30 cellular contexts compared by ENCODE assay signal in the genomic region with DNA sequence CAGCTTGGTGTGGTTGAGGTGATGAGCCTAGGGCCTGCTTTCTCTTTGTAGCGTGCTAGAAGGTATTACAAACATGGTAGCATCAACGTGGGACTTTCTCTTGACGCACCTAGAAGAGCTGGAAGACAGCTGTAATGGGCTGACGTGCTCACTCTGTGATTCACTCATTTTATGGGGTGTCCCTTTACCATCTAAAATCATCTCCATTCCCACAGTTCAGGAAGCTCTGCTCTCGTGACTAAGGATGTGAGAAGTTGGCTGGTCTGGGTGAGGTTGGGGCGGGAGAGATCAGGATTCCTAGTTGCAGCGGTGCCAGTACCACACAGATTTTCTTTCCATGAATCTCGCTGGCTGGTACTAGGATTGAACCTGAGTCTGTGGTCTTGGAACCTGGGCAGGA. TPM values are rescaled to one million over a fixed set of nuclear protein-coding genes. Genes with fewer than 3 reads are reported as not detected.
"Had no signal": no experiment of that assay in that cellular context is flagged by ENCODE, and none has a peak within 500 bp of the region (broad histone marks: within the 10 kb centered on the region; RNA-seq: fewer than 3 reads in every experiment).

No MANE protein-coding gene starts in this region.

- H3K4me3 Mint-ChIP-seq: activated B cell treated with CpG ODN at 0.5 μM for 24 hours; activated CD4-positive, alpha-beta T cell treated with anti-CD3 and anti-CD28 coated beads, Interleukin-2, amount 10 ng/mL, durations not matched to agents 24 days and 14 days; activated CD8-positive, alpha-beta memory T cell treated with anti-CD3 and anti-CD28 coated beads, Interleukin-2, amount 10 ng/mL, durations not matched to agents 7 days and 5 days; activated naive CD8-positive, alpha-beta T cell treated with anti-CD3 and anti-CD28 coated beads, Interleukin-2, amount 50 U/mL, for 24 hours; activated T-cell treated with anti-CD3 and anti-CD28 coated beads, Interleukin-2, amount 50 U/mL, for 24 hours; activated T-helper 1 cell treated with anti-CD3 and anti-CD28 coated beads, Interleukin-12 subunit alpha, Interleukin-12 subunit beta, Interleukin-2, Interleukin-4 antibody, amounts not matched to agents 30 ng/mL and 10 ng/mL and 1 ng/mL, durations not matched to agents 14 hours and 24 hours and 36 hours; central memory CD8-positive, alpha-beta T cell; T-helper 1 cell treated with Interleukin-12 subunit alpha and Interleukin-12 subunit beta and Interleukin-4 antibody, amounts not matched to agents 30 μg/mL and 1 μg/mL, for 36 hours had no signal

- H3K27me3 Mint-ChIP-seq: central memory CD8-positive, alpha-beta T cell had no signal

- H3K9me3 Mint-ChIP-seq: activated B cell treated with CpG ODN at 0.5 μM for 24 hours; activated CD4-positive, alpha-beta T cell treated with anti-CD3 and anti-CD28 coated beads, Interleukin-2, amount 10 ng/mL, durations not matched to agents 24 days and 14 days; activated naive CD4-positive, alpha-beta T cell treated with anti-CD3 and anti-CD28 coated beads, Interleukin-2, amount 50 U/mL, for 72 hours; activated naive CD8-positive, alpha-beta T cell treated with anti-CD3 and anti-CD28 coated beads, Interleukin-2, amount 50 U/mL, for 24 hours; activated T-cell treated with anti-CD3 and anti-CD28 coated beads, Interleukin-2, amount 50 U/mL, for 24 hours; activated T-helper 1 cell treated with anti-CD3 and anti-CD28 coated beads, Interleukin-12 subunit alpha, Interleukin-12 subunit beta, Interleukin-2, Interleukin-4 antibody, amounts not matched to agents 30 ng/mL and 10 ng/mL and 1 ng/mL, durations not matched to agents 14 hours and 24 hours and 36 hours; central memory CD8-positive, alpha-beta T cell; T-helper 1 cell treated with Interleukin-12 subunit alpha and Interleukin-12 subunit beta and Interleukin-4 antibody, amounts not matched to agents 30 μg/mL and 1 μg/mL, for 36 hours had no signal

- H3K36me3 ChIP-seq: ascending aorta, Peyer's patch had no signal

- H3K27ac ChIP-seq: ascending aorta, body of pancreas, Peyer's patch had no signal

- H3K9me3 ChIP-seq: ascending aorta, body of pancreas, Peyer's patch had no signal

- H3K4me3 ChIP-seq: ascending aorta, body of pancreas, Peyer's patch had no signal

- DNase-seq: activated B cell treated with CpG ODN at 0.5 μM for 24 hours; activated CD4-positive, alpha-beta T cell treated with anti-CD3 and anti-CD28 coated beads for 1 hour; activated CD4-positive, alpha-beta T cell treated with anti-CD3 and anti-CD28 coated beads, Interleukin-2, amount 10 ng/mL, durations not matched to agents 24 days and 14 days; activated CD4-positive, alpha-beta T cell treated with anti-CD3 and anti-CD28 coated beads, Interleukin-2, amount 50 U/mL, for 48 hours; activated CD8-positive, alpha-beta memory T cell treated with anti-CD3 and anti-CD28 coated beads, Interleukin-2, amount 10 ng/mL, durations not matched to agents 7 days and 5 days; activated effector memory CD4-positive, alpha-beta T cell treated with Interleukin-2 at 50 U/mL for 16 hours; activated naive CD4-positive, alpha-beta T cell treated with Interleukin-2 at 50 U/mL for 16 hours; activated naive CD8-positive, alpha-beta T cell treated with anti-CD3 and anti-CD28 coated beads, Interleukin-2, amount 50 U/mL, for 24 hours; activated T-cell treated with anti-CD3 and anti-CD28 coated beads, Interleukin-2, amount 50 U/mL, for 24 hours; amniotic stem cell; body of pancreas; Kasumi-1; NCI-H1092; NCI-H1417; NCI-H2029; NCI-H2107; NCI-H2171 treated with DMSO at 0.1 percent for 48 hours; NCI-H345; NCI-H510A; NCI-H526 treated with DMSO at 0.1 percent for 48 hours; NCI-H82; OCI-M1; Peyer's patch; SHP77 treated with DMSO at 0.1 percent for 48 hours had no signal

- H3K36me3 Mint-ChIP-seq: activated CD8-positive, alpha-beta memory T cell treated with anti-CD3 and anti-CD28 coated beads, Interleukin-2, amount 10 ng/mL, durations not matched to agents 7 days and 5 days had no signal

- ATAC-seq: activated CD8-positive, alpha-beta memory T cell treated with anti-CD3 and anti-CD28 coated beads, Interleukin-2, amount 10 ng/mL, durations not matched to agents 7 days and 5 days; activated naive CD8-positive, alpha-beta T cell treated with anti-CD3 and anti-CD28 coated beads, Interleukin-2, amount 50 U/mL, for 24 hours; body of pancreas had no signal

- H3K27ac Mint-ChIP-seq: activated B cell treated with CpG ODN at 0.5 μM for 24 hours; activated CD4-positive, alpha-beta T cell treated with anti-CD3 and anti-CD28 coated beads, Interleukin-2, amount 10 ng/mL, durations not matched to agents 24 days and 14 days; activated CD8-positive, alpha-beta memory T cell treated with anti-CD3 and anti-CD28 coated beads, Interleukin-2, amount 10 ng/mL, durations not matched to agents 7 days and 5 days; activated naive CD4-positive, alpha-beta T cell treated with anti-CD3 and anti-CD28 coated beads, Interleukin-2, amount 50 U/mL, for 72 hours; activated naive CD8-positive, alpha-beta T cell treated with anti-CD3 and anti-CD28 coated beads, Interleukin-2, amount 50 U/mL, for 24 hours; activated T-cell treated with anti-CD3 and anti-CD28 coated beads, Interleukin-2, amount 50 U/mL, for 24 hours; activated T-helper 1 cell treated with anti-CD3 and anti-CD28 coated beads, Interleukin-12 subunit alpha, Interleukin-12 subunit beta, Interleukin-2, Interleukin-4 antibody, amounts not matched to agents 30 ng/mL and 10 ng/mL and 1 ng/mL, durations not matched to agents 14 hours and 24 hours and 36 hours; T-helper 1 cell treated with Interleukin-12 subunit alpha and Interleukin-12 subunit beta and Interleukin-4 antibody, amounts not matched to agents 30 μg/mL and 1 μg/mL, for 36 hours had no signal

RNA-seq across cellular contexts. Expression of a gene that starts 4.2 kb away (rescaled TPM):
- total RNA-seq: activated B cell treated with CpG ODN at 0.5 μM for 24 hours; activated CD4-positive, alpha-beta T cell treated with anti-CD3 and anti-CD28 coated beads, Interleukin-2, amount 10 ng/mL, durations not matched to agents 24 days and 14 days; activated CD8-positive, alpha-beta memory T cell treated with anti-CD3 and anti-CD28 coated beads, Interleukin-2, amount 10 ng/mL, durations not matched to agents 7 days and 5 days; activated T-helper 1 cell treated with anti-CD3 and anti-CD28 coated beads, Interleukin-12 subunit alpha, Interleukin-12 subunit beta, Interleukin-2, Interleukin-4 antibody, amounts not matched to agents 30 ng/mL and 10 ng/mL and 1 ng/mL, durations not matched to agents 14 hours and 24 hours and 36 hours; ascending aorta; body of pancreas; MCF 10A had no signal
